In the genomic region with DNA sequence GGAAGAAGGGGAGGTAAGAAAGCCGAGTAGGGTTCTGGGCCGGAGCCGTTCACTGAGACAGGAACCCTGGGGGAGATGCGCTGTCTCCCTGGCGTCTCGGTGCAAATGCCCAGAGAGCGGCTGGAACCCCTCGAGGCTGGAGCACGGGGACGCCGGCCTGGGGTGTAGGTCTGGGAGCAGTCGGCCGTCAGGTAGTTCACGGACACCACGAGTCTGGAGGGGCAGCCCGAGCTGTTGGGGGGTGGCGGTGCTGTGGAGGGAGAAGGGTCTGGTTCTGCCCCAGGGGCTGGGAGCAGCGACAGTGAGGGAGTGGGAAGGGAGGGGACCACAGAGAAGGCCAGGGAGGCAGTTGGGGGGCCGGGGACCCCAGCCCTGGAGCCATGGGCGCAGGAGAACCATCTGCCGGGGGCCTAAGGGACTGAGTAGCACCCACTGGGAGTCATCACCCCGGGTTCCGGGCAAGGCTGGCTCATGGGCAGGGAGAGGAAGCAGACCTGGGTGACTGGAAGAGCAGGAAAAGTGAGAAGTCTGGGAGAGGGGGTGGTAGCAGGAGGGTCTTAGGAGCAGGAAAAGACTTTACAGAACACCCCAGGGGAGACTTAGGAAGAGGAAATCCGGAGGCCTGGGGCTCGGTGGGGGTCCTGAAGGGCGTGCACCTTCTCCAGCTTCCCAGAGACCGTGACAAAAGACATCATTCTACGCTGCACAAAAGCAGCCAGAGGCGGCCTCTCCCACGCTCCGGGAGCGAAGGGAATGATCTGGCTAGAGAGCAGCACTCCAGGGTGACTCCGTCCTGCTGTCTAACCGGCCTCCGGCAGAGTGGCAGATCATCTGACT, we compare ENCODE assay signal across 15 cellular contexts.
DNase-seq lines count a peak whose midpoint lies in the region; ATAC-seq and TF ChIP-seq lines count a peak whose summit lies in the region.
"Had no signal": no experiment of that assay in that cellular context is flagged by ENCODE, and none has a peak within 500 bp of the region (broad histone marks: within the 10 kb centered on the region; RNA-seq: fewer than 3 reads in every experiment).

No MANE protein-coding gene starts in this region.

- H3K36me3 Mint-ChIP-seq in CD8-positive, alpha-beta T cell, result no peaks in the 10 kb centered on the region
- H3K36me3 Mint-ChIP-seq: memory B cell had no signal

- peaks cover 44% of the 10 kb centered on the region for H3K27me3 Mint-ChIP-seq in CD8-positive, alpha-beta T cell (ENCODE audit: low read depth)

- TF ChIP-seq CTCF in CD8-positive, alpha-beta T cell (IDR thresholded peaks at IDR 0.05), result no peak
- TF ChIP-seq CTCF in Peyer's patch (IDR thresholded peaks at IDR 0.05) (no peak), heart left ventricle (IDR thresholded peaks at IDR 0.05) (no peak), neural cell (IDR thresholded peaks at IDR 0.05; ENCODE audit: poor library complexity, severe bottlenecking) (no peak)

- peak overlapping the region; percentile 89 for H3K4me2 ChIP-seq in neural cell (ENCODE audit: low read length)

- peaks cover 7% of the 10 kb centered on the region for H3K27me3 ChIP-seq in CD8-positive, alpha-beta T cell (ENCODE audit: insufficient read depth, low read length)
- H3K27me3 ChIP-seq in Peyer's patch (no peaks in the 10 kb centered on the region), heart left ventricle (peaks cover 16 to 85% (median 38%) of the 10 kb centered on the region in 9 donors), neural cell (ENCODE audit: insufficient read depth, low read depth, low read length) (no peaks in the 10 kb centered on the region)

- H3K4me1 ChIP-seq in CD8-positive, alpha-beta T cell (ENCODE audit: insufficient read depth, low read length), result no peaks in the 10 kb centered on the region
- H3K4me1 ChIP-seq in Peyer's patch, result no peaks in the 10 kb centered on the region
- peaks cover 0 to 14% (median 2%) of the 10 kb centered on the region in 12 donors for H3K4me1 ChIP-seq in heart left ventricle

- peak overlapping the region; percentile 49 for H3K27ac Mint-ChIP-seq in CD8-positive, alpha-beta T cell
- H3K27ac Mint-ChIP-seq: activated naive CD8-positive, alpha-beta T cell treated with anti-CD3 and anti-CD28 coated beads, Interleukin-2, amount 50 U/mL, for 24 hours; memory B cell had no signal

- no peak for ATAC-seq in CD8-positive, alpha-beta T cell
- ATAC-seq in heart left ventricle (peak in 1 of 4 donors; percentile 34), HG03342 (IDR thresholded peaks at IDR 0.05; ENCODE audit: unreplicated experiment) (no peak), GM18511 (IDR thresholded peaks at IDR 0.05; ENCODE audit: unreplicated experiment) (no peak), HG03521 (IDR thresholded peaks at IDR 0.05; ENCODE audit: unreplicated experiment) (no peak)
- ATAC-seq: activated naive CD8-positive, alpha-beta T cell treated with anti-CD3 and anti-CD28 coated beads, Interleukin-2, amount 50 U/mL, for 24 hours had no signal

- H3K9me2 ChIP-seq in neural cell (ENCODE audit: insufficient read depth, low read length), result no peaks in the 10 kb centered on the region

- no peaks in the 10 kb centered on the region for H4K20me1 ChIP-seq in neural cell (ENCODE audit: insufficient read depth)

- H2AFZ ChIP-seq in neural cell (ENCODE audit: low read depth, low read length), result peak overlapping the region; percentile 62

- no peak overlapping the region for H3K27ac ChIP-seq in CD8-positive, alpha-beta T cell (ENCODE audit: low read depth, low read length)
- H3K27ac ChIP-seq in Peyer's patch (no peak overlapping the region), heart left ventricle (peak overlapping the region in 1 of 12 donors; percentile 53), neural cell (ENCODE audit: low read length) (peak overlapping the region; percentile 42)

- POLR2A ChIA-PET in CD8-positive, alpha-beta T cell (lab: Charles Lee), result no interaction called here

- peak in 2 of 7 experiments; percentile 5 to 23 for DNase-seq in CD8-positive, alpha-beta T cell
- DNase-seq in Peyer's patch (peak in 2 of 3 donors; percentile 8 to 30), heart left ventricle (no peak)
- DNase-seq in stimulated activated CD4-positive, alpha-beta T cell treated with anti-CD3 and anti-CD28 coated beads, Interleukin-4, amount 100 ng/mL, for 4 hours, result no peak
- DNase-seq: activated naive CD8-positive, alpha-beta T cell treated with anti-CD3 and anti-CD28 coated beads, Interleukin-2, amount 50 U/mL, for 24 hours; effector CD8-positive, alpha-beta T cell; NCI-H1092; SHP77; stimulated activated CD4-positive, alpha-beta T cell treated with anti-CD3 and anti-CD28 coated beads, Interleukin-4, amount 100 ng/mL, for 24 hours; stimulated activated naive CD4-positive, alpha-beta T cell had no signal

- no peak overlapping the region for H3K4me3 ChIP-seq in CD8-positive, alpha-beta T cell (ENCODE audit: low read depth, low read length)
- H3K4me3 ChIP-seq in Peyer's patch (no peak overlapping the region), heart left ventricle (peak overlapping the region in 11 of 12 donors; percentile 0 to 43 (median 34)), neural cell (ENCODE audit: low read length) (peak overlapping the region; percentile 71)

- no peak for TF ChIP-seq RAD21 in neural cell (conservative IDR thresholded peaks at IDR 0.05)

- peak overlapping the region; percentile 65 for H3K9ac ChIP-seq in neural cell (ENCODE audit: low read length)

- H3K9me3 Mint-ChIP-seq in CD8-positive, alpha-beta T cell, result peaks cover 7% of the 10 kb centered on the region

- no peaks in the 10 kb centered on the region for H3F3A ChIP-seq in neural cell (ENCODE audit: insufficient read depth, low read length, poor library complexity, severe bottlenecking)

- intact Hi-C loops in CD8-positive, alpha-beta T cell (cut with DNase I, micrococcal nuclease), result no loop called here
- intact Hi-C loops in heart left ventricle (cut with DNase I), result no loop called here

- H3K4me1 Mint-ChIP-seq in CD8-positive, alpha-beta T cell (ENCODE audit: low read depth), result peaks cover 2% of the 10 kb centered on the region
- H3K4me1 Mint-ChIP-seq: activated naive CD8-positive, alpha-beta T cell treated with anti-CD3 and anti-CD28 coated beads, Interleukin-2, amount 50 U/mL, for 24 hours; memory B cell had no signal

- H3K9me3 ChIP-seq in CD8-positive, alpha-beta T cell (ENCODE audit: low read length), result no peaks in the 10 kb centered on the region
- no peaks in the 10 kb centered on the region for H3K9me3 ChIP-seq in Peyer's patch
- H3K9me3 ChIP-seq in heart left ventricle, result peaks cover 0 to 13% (median 0%) of the 10 kb centered on the region in 12 donors
- H3K9me3 ChIP-seq in neural cell (ENCODE audit: low read length), result no peaks in the 10 kb centered on the region

- TF ChIP-seq EP300 in neural cell (conservative IDR thresholded peaks at IDR 0.05; ENCODE audit: poor library complexity, severe bottlenecking), result no peak

- CTCF ChIA-PET in CD8-positive, alpha-beta T cell (lab: Charles Lee), result no interaction called here

- no peak overlapping the region for H3K4me3 Mint-ChIP-seq in CD8-positive, alpha-beta T cell
- H3K4me3 Mint-ChIP-seq: activated naive CD8-positive, alpha-beta T cell treated with anti-CD3 and anti-CD28 coated beads, Interleukin-2, amount 50 U/mL, for 24 hours; memory B cell had no signal

- no peak for TF ChIP-seq POLR2A in Peyer's patch (IDR thresholded peaks at IDR 0.05)
- TF ChIP-seq POLR2A in heart left ventricle (IDR thresholded peaks at IDR 0.05), result no peak

- peaks cover 3% of the 10 kb centered on the region for H3K79me2 ChIP-seq in neural cell (replicated peaks; ENCODE audit: insufficient read depth, low read length)

- H3K36me3 ChIP-seq in CD8-positive, alpha-beta T cell (ENCODE audit: insufficient read depth, low read length), result no peaks in the 10 kb centered on the region
- H3K36me3 ChIP-seq in Peyer's patch, result no peaks in the 10 kb centered on the region
- no peaks in the 10 kb centered on the region for H3K36me3 ChIP-seq in heart left ventricle
- no peaks in the 10 kb centered on the region for H3K36me3 ChIP-seq in neural cell (ENCODE audit: insufficient read depth, low read length)

- WGBS in heart left ventricle, 4 donors, result 12 to 15% (median 13%) methylated on average over 34 to 35 of the region's 35 CpGs

TF ChIP-seq in neural cell, 6 proteins besides CTCF, POLR2A, EP300 and RAD21:
- no peak for TF ChIP-seq EZH2 (IDR thresholded peaks at IDR 0.05; ENCODE audit: borderline replicate concordance, insufficient read depth, low read length, poor library complexity, severe bottlenecking)
- TF ChIP-seq POLR2AphosphoS5 (IDR thresholded peaks at IDR 0.05), result peak; percentile 14

Comparison
In these comparisons a context has a peak if more than half of its experiments do, and no peak if none do; other contexts are left out.
1. DNase-seq: peak in Peyer's patch (2 of 3); none in heart left ventricle (0 of 5) and stimulated activated CD4-positive, alpha-beta T cell treated with anti-CD3 and anti-CD28 coated beads, Interleukin-4, amount 100 ng/mL, for 4 hours (0 of 2).
2. H3K4me3 ChIP-seq: peak in heart left ventricle (11 of 12) and neural cell (single experiment); none in CD8-positive, alpha-beta T cell (single experiment) and Peyer's patch (0 of 4).